Comparison of ENCODE assay signal across 15 cellular contexts in genomic region chr4:139916041-139916440, GRCh38.
"Had no signal": no experiment of that assay in that cellular context is flagged by ENCODE, and none has a peak within 500 bp of the region (broad histone marks: within the 10 kb centered on the region; RNA-seq: fewer than 3 reads in every experiment).

No MANE protein-coding gene starts in this region.

- H3K27ac ChIP-seq: psoas muscle, thyroid gland had no signal

- H3K9me3 Mint-ChIP-seq: activated CD4-positive, alpha-beta memory T cell treated with anti-CD3 and anti-CD28 coated beads for 36 hours; activated naive CD8-positive, alpha-beta T cell treated with anti-CD3 and anti-CD28 coated beads for 36 hours; activated T-cell treated with anti-CD3 and anti-CD28 coated beads, Interleukin-2, amount 50 U/mL, for 4 hours; memory B cell; natural killer cell treated with Interleukin-12 subunit alpha and Interleukin-12 subunit beta and Interleukin-15 and Interleukin-18, amount 100 ng/mL, for 72 hours had no signal

- H3K4me1 Mint-ChIP-seq: activated naive CD8-positive, alpha-beta T cell treated with anti-CD3 and anti-CD28 coated beads for 36 hours; memory B cell had no signal

- H3K4me3 ChIP-seq: psoas muscle, stomach, thyroid gland had no signal

- H3K27me3 Mint-ChIP-seq: activated CD4-positive, alpha-beta memory T cell treated with anti-CD3 and anti-CD28 coated beads for 36 hours; activated naive CD8-positive, alpha-beta T cell treated with anti-CD3 and anti-CD28 coated beads for 36 hours had no signal

- DNase-seq: activated CD4-positive, alpha-beta memory T cell treated with anti-CD3 and anti-CD28 coated beads for 36 hours; activated gamma-delta T cell treated with Interleukin-2 at 50 U/mL for 16 hours; activated naive CD8-positive, alpha-beta T cell treated with anti-CD3 and anti-CD28 coated beads for 36 hours; activated T-cell treated with anti-CD3 and anti-CD28 coated beads, Interleukin-2, amount 50 U/mL, for 4 hours; occipital lobe; psoas muscle; stimulated activated CD4-positive, alpha-beta T cell treated with anti-CD3 and anti-CD28 coated beads, Interleukin-15, amount 100 ng/mL, for 24 hours; stimulated activated CD4-positive, alpha-beta T cell treated with anti-CD3 and anti-CD28 coated beads, Interleukin-4, amount 100 ng/mL, for 24 hours; stomach; thyroid gland had no signal

- H3K9me3 ChIP-seq: psoas muscle, stomach, thyroid gland had no signal

- H3K4me3 Mint-ChIP-seq: activated CD4-positive, alpha-beta memory T cell treated with anti-CD3 and anti-CD28 coated beads for 36 hours; activated naive CD8-positive, alpha-beta T cell treated with anti-CD3 and anti-CD28 coated beads for 36 hours; activated T-cell treated with anti-CD3 and anti-CD28 coated beads, Interleukin-2, amount 50 U/mL, for 4 hours; memory B cell; natural killer cell treated with Interleukin-12 subunit alpha and Interleukin-12 subunit beta and Interleukin-15 and Interleukin-18, amount 100 ng/mL, for 72 hours had no signal

- H3K27me3 ChIP-seq: stomach, thyroid gland had no signal

- H3K27ac Mint-ChIP-seq: activated CD4-positive, alpha-beta memory T cell treated with anti-CD3 and anti-CD28 coated beads for 36 hours; activated naive CD8-positive, alpha-beta T cell treated with anti-CD3 and anti-CD28 coated beads for 36 hours; memory B cell; natural killer cell treated with Interleukin-12 subunit alpha and Interleukin-12 subunit beta and Interleukin-15 and Interleukin-18, amount 100 ng/mL, for 72 hours had no signal

- H3K36me3 Mint-ChIP-seq: activated CD4-positive, alpha-beta memory T cell treated with anti-CD3 and anti-CD28 coated beads for 36 hours; activated naive CD8-positive, alpha-beta T cell treated with anti-CD3 and anti-CD28 coated beads for 36 hours; memory B cell; natural killer cell treated with Interleukin-12 subunit alpha and Interleukin-12 subunit beta and Interleukin-15 and Interleukin-18, amount 100 ng/mL, for 72 hours had no signal

- FAIRE-seq: colon, endothelial cell of umbilical vein, islet of Langerhans had no signal

- H3K36me3 ChIP-seq: stomach, thyroid gland had no signal
